In the genomic region with DNA sequence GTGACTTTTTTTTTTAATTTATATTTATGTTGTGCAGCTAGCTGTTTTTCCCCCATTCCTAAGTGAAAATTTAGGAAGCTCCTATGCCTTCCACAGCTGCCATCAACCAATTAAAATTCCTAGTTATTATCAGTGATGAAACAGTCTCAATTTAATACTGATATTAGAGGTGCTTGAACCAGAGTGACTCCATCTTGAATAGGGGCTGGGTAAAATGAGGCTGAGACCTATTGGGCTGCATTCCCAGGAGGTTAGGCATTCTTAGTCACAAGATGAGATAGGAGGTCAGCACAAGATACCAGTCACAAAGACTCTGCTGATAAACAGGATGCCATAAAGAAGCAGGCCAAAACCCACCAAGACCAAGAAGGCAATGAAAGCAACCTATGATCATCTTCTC, we compare ENCODE assay signal across 1 cellular context.
TF ChIP-seq lines count a peak whose summit lies in the region.

No MANE protein-coding gene starts in this region.

TF ChIP-seq in K562, 482 proteins besides CTCF, POLR2A, EP300 and RAD21 (continued from another document):
- TF ChIP-seq, protein P1, sequence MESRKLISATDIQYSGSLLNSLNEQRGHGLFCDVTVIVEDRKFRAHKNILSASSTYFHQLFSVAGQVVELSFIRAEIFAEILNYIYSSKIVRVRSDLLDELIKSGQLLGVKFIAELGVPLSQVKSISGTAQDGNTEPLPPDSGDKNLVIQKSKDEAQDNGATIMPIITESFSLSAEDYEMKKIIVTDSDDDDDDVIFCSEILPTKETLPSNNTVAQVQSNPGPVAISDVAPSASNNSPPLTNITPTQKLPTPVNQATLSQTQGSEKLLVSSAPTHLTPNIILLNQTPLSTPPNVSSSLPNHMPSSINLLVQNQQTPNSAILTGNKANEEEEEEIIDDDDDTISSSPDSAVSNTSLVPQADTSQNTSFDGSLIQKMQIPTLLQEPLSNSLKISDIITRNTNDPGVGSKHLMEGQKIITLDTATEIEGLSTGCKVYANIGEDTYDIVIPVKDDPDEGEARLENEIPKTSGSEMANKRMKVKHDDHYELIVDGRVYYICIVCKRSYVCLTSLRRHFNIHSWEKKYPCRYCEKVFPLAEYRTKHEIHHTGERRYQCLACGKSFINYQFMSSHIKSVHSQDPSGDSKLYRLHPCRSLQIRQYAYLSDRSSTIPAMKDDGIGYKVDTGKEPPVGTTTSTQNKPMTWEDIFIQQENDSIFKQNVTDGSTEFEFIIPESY (CRISPR knock-in tag; IDR thresholded peaks at IDR 0.05) = no peak
- TF ChIP-seq TEAD1 (CRISPR knock-in tag; IDR thresholded peaks at IDR 0.05) (peak in 1 of 2 experiments; percentile 53; a peak in 1 of 4 replicates), CREB3 (tag; conservative IDR thresholded peaks at IDR 0.05; ENCODE audit: low read depth) (0 out of 2 replicates have a peak, but pooled peaks have one; percentile 61), ZNF311 (CRISPR knock-in tag; IDR thresholded peaks at IDR 0.05) (0 out of 2 replicates have a peak, but pooled peaks have one; percentile 39), ZNF239 (CRISPR knock-in tag; IDR thresholded peaks at IDR 0.05) (peak; percentile 59), NR4A1 (CRISPR knock-in tag; IDR thresholded peaks at IDR 0.05) (no peak), NR4A1 (tag; IDR thresholded peaks at IDR 0.05) (0 out of 2 replicates have a peak, but pooled peaks have one; percentile 33)
